8 cellular contexts compared by ENCODE assay signal in genomic region chr13:102394158-102395053, GRCh38. TPM values are rescaled to one million over a fixed set of nuclear protein-coding genes. Genes with fewer than 3 reads are reported as not detected.
DNase-seq lines count a peak whose midpoint lies in the region; ATAC-seq and TF ChIP-seq lines count a peak whose summit lies in the region.

No MANE protein-coding gene starts in this region.

- peak overlapping the region in 2 of 7 donors; percentile 30 to 73 for H3K27ac Mint-ChIP-seq in CD14-positive monocyte
- peak overlapping the region; percentile 59 to 64 for H3K27ac Mint-ChIP-seq in natural killer cell treated with Interleukin-12 subunit alpha and Interleukin-12 subunit beta and Interleukin-15 and Interleukin-18, amount 100 ng/mL, for 72 hours

- TF ChIP-seq CTCF in CD14-positive monocyte (IDR thresholded peaks at IDR 0.05) (no peak), fibroblast of villous mesenchyme (IDR thresholded peaks at IDR 0.05; ENCODE audit: insufficient read depth, low read depth, low read length) (peak; percentile 15)

- H3K36me3 Mint-ChIP-seq in CD14-positive monocyte = no peaks in the 10 kb centered on the region
- H3K36me3 Mint-ChIP-seq in natural killer cell treated with Interleukin-12 subunit alpha and Interleukin-12 subunit beta and Interleukin-15 and Interleukin-18, amount 100 ng/mL, for 72 hours = peaks cover 2% of the 10 kb centered on the region

- H3K27me3 Mint-ChIP-seq in CD14-positive monocyte (ENCODE audit: low read depth in 3 of 3) = peaks cover 21 to 37% (median 28%) of the 10 kb centered on the region in 3 donors
- peaks cover 27 to 29% of the 10 kb centered on the region in 2 donors for H3K27me3 Mint-ChIP-seq in natural killer cell treated with Interleukin-12 subunit alpha and Interleukin-12 subunit beta and Interleukin-15 and Interleukin-18, amount 100 ng/mL, for 72 hours

- peak overlapping the region; percentile 83 to 91 for H3K4me3 Mint-ChIP-seq in CD14-positive monocyte
- H3K4me3 Mint-ChIP-seq in natural killer cell treated with Interleukin-12 subunit alpha and Interleukin-12 subunit beta and Interleukin-15 and Interleukin-18, amount 100 ng/mL, for 72 hours = peak overlapping the region; percentile 84

- H3K4me1 Mint-ChIP-seq in CD14-positive monocyte = peaks cover 13% of the 10 kb centered on the region
- H3K4me1 Mint-ChIP-seq in natural killer cell treated with Interleukin-12 subunit alpha and Interleukin-12 subunit beta and Interleukin-15 and Interleukin-18, amount 100 ng/mL, for 72 hours (ENCODE audit: low read depth in 2 of 2) = peaks cover 10 to 15% of the 10 kb centered on the region in 2 donors

- H3K9me3 Mint-ChIP-seq in CD14-positive monocyte = peaks cover 0 to 4% (median 0%) of the 10 kb centered on the region in 7 donors
- no peaks in the 10 kb centered on the region for H3K9me3 Mint-ChIP-seq in natural killer cell treated with Interleukin-12 subunit alpha and Interleukin-12 subunit beta and Interleukin-15 and Interleukin-18, amount 100 ng/mL, for 72 hours

- DNase-seq in CD14-positive monocyte (ENCODE audit: low spot score) (peak; percentile 68), NOMO-1 treated with dmso at 0.1 percent for 144 hours (lab: John Stamatoyannopoulos, UW; ENCODE audit: unreplicated experiment) (peak; percentile 64), fibroblast of villous mesenchyme (ENCODE audit: low read depth) (peak; percentile 80)
- peak; percentile 89 for DNase-seq in activated T-helper 9 cell treated with anti-CD3 and anti-CD28 coated beads, Interleukin-2, amount 50 U/mL, for 16 hours (ENCODE audit: low read depth)
- peak; percentile 97 for DNase-seq in natural killer cell treated with Interleukin-12 subunit alpha and Interleukin-12 subunit beta and Interleukin-15 and Interleukin-18, amount 100 ng/mL, for 72 hours (ENCODE audit: low spot score)
- peak; percentile 90 to 96 (median 93) for DNase-seq in stimulated activated naive CD4-positive, alpha-beta T cell (lab: John Stamatoyannopoulos, UW)

- intact Hi-C loops in CD14-positive monocyte (cut with micrococcal nuclease) = no loop called here

- peak overlapping the region; percentile 77 for H3K4me3 ChIP-seq in fibroblast of villous mesenchyme (ENCODE audit: low read depth, low read length)

- peak; percentile 98 for ATAC-seq in GM19397 (IDR thresholded peaks at IDR 0.05; ENCODE audit: unreplicated experiment)
- peak; percentile 96 for ATAC-seq in HG03571 (IDR thresholded peaks at IDR 0.05; ENCODE audit: unreplicated experiment)
- ATAC-seq in natural killer cell treated with Interleukin-12 subunit alpha and Interleukin-12 subunit beta and Interleukin-15 and Interleukin-18, amount 100 ng/mL, for 72 hours = peak; percentile 96 to 97

RNA-seq across cellular contexts. Expression of gene FGF14, which starts 7.4 kb away (rescaled TPM):
- not detected for polyA plus RNA-seq in CD14-positive monocyte
- total RNA-seq in fibroblast of villous mesenchyme = under 0.01 TPM in 2 replicates
- not detected for total RNA-seq in natural killer cell treated with Interleukin-12 subunit alpha and Interleukin-12 subunit beta and Interleukin-15 and Interleukin-18, amount 100 ng/mL, for 72 hours

Comparison
In these comparisons a context has a peak if more than half of its experiments do, and no peak if none do; other contexts are left out.
1. Peak in every context shown above with its lines: DNase-seq, ATAC-seq and H3K4me3 ChIP-seq.